1 cellular context compared by ENCODE assay signal in genomic region chr11:65399845-65400244, GRCh38.
TF ChIP-seq lines count a peak whose summit lies in the region.

No MANE protein-coding gene starts in this region.

TF ChIP-seq in K562, 482 proteins besides CTCF, POLR2A, EP300 and RAD21:
- no peak for TF ChIP-seq BRF1 (IDR thresholded peaks at IDR 0.05; ENCODE audit: borderline replicate concordance, extremely low read depth, insufficient read length)
- no peak for TF ChIP-seq TSHZ1 (CRISPR knock-in tag; IDR thresholded peaks at IDR 0.05)
- peak; percentile 19; the same call in 1 of the 2 replicates for TF ChIP-seq RBFOX2 (IDR thresholded peaks at IDR 0.05; ENCODE audit: low read depth, low read length)
